Comparison of ENCODE assay signal across 9 cellular contexts in the genomic region with DNA sequence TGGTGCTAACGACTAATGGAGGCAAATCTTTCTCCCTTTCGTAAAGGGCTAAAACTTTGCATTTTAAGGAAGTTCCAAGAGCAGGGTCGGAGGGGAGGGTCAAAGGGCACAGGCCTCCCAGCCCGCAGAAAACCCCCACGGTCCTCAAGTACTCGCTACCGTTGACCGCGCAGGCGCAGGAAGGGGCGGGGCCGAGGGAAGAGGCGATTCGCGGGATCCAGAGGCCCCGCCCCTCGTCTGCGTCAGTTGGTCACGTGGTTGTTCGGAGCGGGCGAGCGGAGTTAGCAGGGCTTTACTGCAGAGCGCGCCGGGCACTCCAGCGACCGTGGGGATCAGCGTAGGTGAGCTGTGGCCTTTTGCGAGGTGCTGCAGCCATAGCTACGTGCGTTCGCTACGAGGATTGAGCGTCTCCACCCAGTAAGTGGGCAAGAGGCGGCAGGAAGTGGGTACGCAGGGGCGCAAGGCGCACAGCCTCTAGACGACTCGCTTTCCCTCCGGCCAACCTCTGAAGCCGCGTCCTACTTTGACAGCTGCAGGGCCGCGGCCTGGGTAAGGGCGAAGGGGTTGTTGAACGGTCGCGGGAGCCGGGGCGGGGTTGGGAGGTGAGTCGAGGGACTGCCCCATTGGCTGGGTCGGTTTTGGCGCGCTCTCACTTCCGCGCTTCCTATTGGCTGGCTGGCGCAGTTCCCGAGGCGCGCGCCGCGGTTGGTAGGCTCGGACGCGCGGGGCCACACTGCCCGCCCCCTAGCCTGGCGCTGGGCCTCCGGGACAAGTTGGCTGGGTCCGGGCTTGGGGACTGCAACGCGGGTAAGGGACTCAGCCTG. TPM values are rescaled to one million over a fixed set of nuclear protein-coding genes. Genes with fewer than 3 reads are reported as not detected.
DNase-seq lines count a peak whose midpoint lies in the region; ATAC-seq, FAIRE-seq and TF ChIP-seq lines count a peak whose summit lies in the region.
"Had no signal": no experiment of that assay in that cellular context is flagged by ENCODE, and none has a peak within 500 bp of the region (broad histone marks: within the 10 kb centered on the region; RNA-seq: fewer than 3 reads in every experiment).

A gene (plus strand): TSS at position 242 of the 824 bp plus-strand sequence. CDS start 2,310 bp downstream, outside the sequence.

- peak within 1 kb of the TSS; percentile 97 to 98 for H3K27ac ChIP-seq in kidney (ENCODE audit: low read depth in 2 of 2, low read length in 2 of 2)

- no peaks in the 10 kb centered on the region for H3K9me3 ChIP-seq in BE2C
- no peaks in the 10 kb centered on the region for H3K9me3 ChIP-seq in kidney (ENCODE audit: control insufficient read depth in 1 of 2, low read length in 2 of 2)

- DNase-seq in BE2C (peak; percentile 99), GM19239 (ENCODE audit: insufficient read length, low spot score) (peak; percentile 85), NCI-H510A treated with DMSO at 0.1 percent for 48 hours (lab: John Stamatoyannopoulos, UW) (peak; percentile 97), cerebellum (ENCODE audit: low spot score) (peak; percentile 96), kidney (peak; percentile 99)
- peak; percentile 98 to 99 for DNase-seq in activated CD4-positive, alpha-beta T cell treated with anti-CD3 and anti-CD28 coated beads for 24 hours (ENCODE audit: low read depth in 2 of 2)
- DNase-seq in stimulated activated CD4-positive, alpha-beta T cell treated with anti-CD3 and anti-CD28 coated beads, Interleukin-15, amount 100 ng/mL, for 1 hour (ENCODE audit: low read depth in 1 of 2, low spot score in 1 of 2): peak; percentile 93 to 99

- peak within 1 kb of the TSS; percentile 82 to 99 for H3K9ac ChIP-seq in kidney (ENCODE audit: low read length in 2 of 2)

- FAIRE-seq in GM19239 (lab: Jason Lieb, UNC): peak; percentile 90
- FAIRE-seq in kidney (lab: Jason Lieb, UNC): no peak
- FAIRE-seq: islet of Langerhans had no signal

- H3K36me3 ChIP-seq in BE2C (peaks cover 16% of the 10 kb centered on the region), kidney (ENCODE audit: control insufficient read depth in 1 of 2, insufficient read depth in 2 of 2, low read length in 2 of 2) (no peaks in the 10 kb centered on the region)

- H3K4me3 ChIP-seq in BE2C (ENCODE audit: low read depth, low read length) (peak within 1 kb of the TSS; percentile 97), kidney (ENCODE audit: low read length in 2 of 2) (peak within 1 kb of the TSS; percentile 93 to 100)

- peak; percentile 89 for ATAC-seq in HG03442 (IDR thresholded peaks at IDR 0.05; ENCODE audit: unreplicated experiment)

- no peaks in the 10 kb centered on the region for H3K27me3 ChIP-seq in BE2C

- H3K4me1 ChIP-seq in BE2C: peaks cover 4% of the 10 kb centered on the region; the same call in 1 of the 2 replicates
- H3K4me1 ChIP-seq in kidney (ENCODE audit: control insufficient read depth in 1 of 2, insufficient read depth in 1 of 2, low read depth in 1 of 2, low read length in 2 of 2): peaks cover 0 to 3% of the 10 kb centered on the region in 2 donors

- no peak for TF ChIP-seq CTCF in BE2C (IDR thresholded peaks at IDR 0.05; ENCODE audit: low read depth, low read length)
- no peak for TF ChIP-seq CTCF in kidney (IDR thresholded peaks at IDR 0.05; ENCODE audit: borderline replicate concordance, extremely low read depth, insufficient read depth)

- intact Hi-C loops in kidney (cut with DNase I): no loop called here

RNA-seq across cellular contexts. Expression of the gene that starts here (rescaled TPM):
- polyA plus RNA-seq in BE2C (2012; ENCODE audit: insufficient read depth, insufficient read length, low read depth): 21.0 TPM
- 14.6 TPM for total RNA-seq in cerebellum
- total RNA-seq in kidney: 13.0 TPM
- 26.7 TPM for polyA plus RNA-seq in kidney (ENCODE audit: insufficient read depth, low read depth, low replicate concordance)

Comparison
In these comparisons a context has a peak if more than half of its experiments do, and no peak if none do; other contexts are left out.
1. Peak in every context shown above with its lines: DNase-seq, ATAC-seq, H3K4me3 ChIP-seq and H3K27ac ChIP-seq.